ENCODE assay signal across 8 cellular contexts in the genomic region with DNA sequence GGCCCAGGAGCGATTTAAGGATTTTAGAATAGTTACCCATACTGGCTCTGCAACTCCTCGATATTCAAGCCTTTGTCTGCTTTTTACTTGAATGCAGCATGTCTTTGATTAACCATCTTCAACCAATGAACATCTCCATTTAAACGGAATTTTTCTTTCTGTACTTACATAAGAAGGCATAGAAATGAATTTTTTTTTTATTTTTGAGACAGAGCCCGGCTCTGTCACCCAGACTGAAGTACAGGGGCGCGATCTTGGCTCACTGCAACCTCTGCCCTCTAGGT. TPM values are rescaled to one million over a fixed set of nuclear protein-coding genes. Genes with fewer than 3 reads are reported as not detected.
DNase-seq lines count a peak whose midpoint lies in the region; ATAC-seq and TF ChIP-seq lines count a peak whose summit lies in the region.

No MANE protein-coding gene starts in this region.

- H3K4me3 Mint-ChIP-seq in HFFc6, result peak overlapping the region; percentile 97
- peak overlapping the region; percentile 91 for H3K4me3 Mint-ChIP-seq in activated T-helper 1 cell treated with anti-CD3 and anti-CD28 coated beads, Interleukin-12 subunit alpha, Interleukin-12 subunit beta, Interleukin-2, Interleukin-4 antibody, amounts not matched to agents 30 ng/mL and 10 ng/mL and 1 ng/mL, durations not matched to agents 14 hours and 24 hours and 36 hours

- H3K27me3 Mint-ChIP-seq in HFFc6 (ENCODE audit: insufficient read depth), result peaks cover 2% of the 10 kb centered on the region; the same call in 1 of the 2 replicates
- peaks cover 10% of the 10 kb centered on the region for H3K27me3 Mint-ChIP-seq in activated T-helper 1 cell treated with anti-CD3 and anti-CD28 coated beads, Interleukin-12 subunit alpha, Interleukin-12 subunit beta, Interleukin-2, Interleukin-4 antibody, amounts not matched to agents 30 ng/mL and 10 ng/mL and 1 ng/mL, durations not matched to agents 14 hours and 24 hours and 36 hours (ENCODE audit: insufficient read depth)

- TF ChIP-seq POLR2A in spleen (IDR thresholded peaks at IDR 0.05), result no peak

- H3K9me3 ChIP-seq in spleen, result no peaks in the 10 kb centered on the region

- H3K27ac Mint-ChIP-seq in HFFc6, result peak overlapping the region; percentile 99
- peak overlapping the region; percentile 100 for H3K27ac Mint-ChIP-seq in activated T-helper 1 cell treated with anti-CD3 and anti-CD28 coated beads, Interleukin-12 subunit alpha, Interleukin-12 subunit beta, Interleukin-2, Interleukin-4 antibody, amounts not matched to agents 30 ng/mL and 10 ng/mL and 1 ng/mL, durations not matched to agents 14 hours and 24 hours and 36 hours

- DNase-seq in HFFc6, result no peak
- DNase-seq in activated T-helper 1 cell treated with anti-CD3 and anti-CD28 coated beads, Interleukin-12 subunit alpha, Interleukin-12 subunit beta, Interleukin-2, Interleukin-4 antibody, amounts not matched to agents 30 ng/mL and 10 ng/mL and 1 ng/mL, durations not matched to agents 14 hours and 24 hours and 36 hours (ENCODE audit: low spot score), result no peak
- no peak for DNase-seq in spleen
- no peak for DNase-seq in hypothalamus (lab: John Stamatoyannopoulos, UW)
- no peak for DNase-seq in activated CD4-positive, alpha-beta T cell treated with anti-CD3 and anti-CD28 coated beads, Interleukin-2, amount 50 U/mL, for 48 hours

- intact Hi-C loops in activated T-helper 1 cell treated with anti-CD3 and anti-CD28 coated beads, Interleukin-12 subunit alpha, Interleukin-12 subunit beta, Interleukin-2, Interleukin-4 antibody, amounts not matched to agents 30 ng/mL and 10 ng/mL and 1 ng/mL, durations not matched to agents 14 hours and 24 hours and 36 hours (cut with micrococcal nuclease), result loop anchor here (1.0 to 10.0 kb wide), 12 partner anchors 22 to 1743 kb away; a partner anchor contains a TSS
- intact Hi-C loops in spleen (cut with DNase I; ENCODE audit: low total_unique reads), result no loop called here

- H3K27me3 ChIP-seq in spleen (replicated peaks in 1 of 7), result no peaks in the 10 kb centered on the region

- TF ChIP-seq CTCF in HFFc6 (IDR thresholded peaks at IDR 0.05) (no peak), spleen (IDR thresholded peaks at IDR 0.05 in 8 of 11, conservative IDR thresholded peaks at IDR 0.05 in 3 of 11) (no peak)

- H3K4me3 ChIP-seq in iPS-11a (ENCODE audit: low read depth, low read length), result peak overlapping the region; percentile 96
- peak overlapping the region; percentile 49 to 84 (median 71) for H3K4me3 ChIP-seq in spleen

- H3K36me3 Mint-ChIP-seq in HFFc6 (ENCODE audit: low read depth), result peaks cover 34% of the 10 kb centered on the region
- H3K36me3 Mint-ChIP-seq in activated T-helper 1 cell treated with anti-CD3 and anti-CD28 coated beads, Interleukin-12 subunit alpha, Interleukin-12 subunit beta, Interleukin-2, Interleukin-4 antibody, amounts not matched to agents 30 ng/mL and 10 ng/mL and 1 ng/mL, durations not matched to agents 14 hours and 24 hours and 36 hours (ENCODE audit: low read depth), result peaks cover 23% of the 10 kb centered on the region

- H3K27ac ChIP-seq in spleen, result peak overlapping the region; percentile 78 to 95 (median 90)

- peaks cover 38% of the 10 kb centered on the region for H3K4me1 Mint-ChIP-seq in HFFc6 (ENCODE audit: low read depth)
- H3K4me1 Mint-ChIP-seq in activated T-helper 1 cell treated with anti-CD3 and anti-CD28 coated beads, Interleukin-12 subunit alpha, Interleukin-12 subunit beta, Interleukin-2, Interleukin-4 antibody, amounts not matched to agents 30 ng/mL and 10 ng/mL and 1 ng/mL, durations not matched to agents 14 hours and 24 hours and 36 hours (ENCODE audit: low read depth), result peaks cover 42% of the 10 kb centered on the region

- peaks cover 19 to 40% (median 29%) of the 10 kb centered on the region in 6 donors for H3K4me1 ChIP-seq in spleen

- WGBS in spleen, 5 donors, result 39 to 60% (median 49%) methylated on average over 6 of the region's 6 CpGs

- ATAC-seq in HG03095 (IDR thresholded peaks at IDR 0.05; ENCODE audit: unreplicated experiment) (no peak), GM21360 (IDR thresholded peaks at IDR 0.05; ENCODE audit: unreplicated experiment) (no peak)

- H3K9me3 Mint-ChIP-seq in HFFc6, result no peaks in the 10 kb centered on the region; the same call in 1 of the 2 replicates
- peaks cover 7% of the 10 kb centered on the region for H3K9me3 Mint-ChIP-seq in activated T-helper 1 cell treated with anti-CD3 and anti-CD28 coated beads, Interleukin-12 subunit alpha, Interleukin-12 subunit beta, Interleukin-2, Interleukin-4 antibody, amounts not matched to agents 30 ng/mL and 10 ng/mL and 1 ng/mL, durations not matched to agents 14 hours and 24 hours and 36 hours

- H3K36me3 ChIP-seq in spleen, result peaks cover 0 to 8% (median 5%) of the 10 kb centered on the region in 6 donors

RNA-seq across cellular contexts. Expression of a gene that starts 0.8 kb away (rescaled TPM):
- total RNA-seq in HFFc6 (2021; fragmentation: NEBNext Ultra II Directional; extraction: Animal tissue kit (Norgen Biotek cat#: 25700)), result 10 to 100 TPM; 37.4 to 48.7 (median 42.0) TPM
- total RNA-seq in activated T-helper 1 cell treated with anti-CD3 and anti-CD28 coated beads, Interleukin-12 subunit alpha, Interleukin-12 subunit beta, Interleukin-2, Interleukin-4 antibody, amounts not matched to agents 30 ng/mL and 10 ng/mL and 1 ng/mL, durations not matched to agents 14 hours and 24 hours and 36 hours, result 37.2 and 47.2 TPM in 2 replicates
- 10 to 100 TPM; 13.9 to 30.0 (median 20.8) TPM for total RNA-seq in spleen
- 10 to 100 TPM in 1 of 3 donors, 1 to 10 TPM in 2; 8.5 to 10.8 (median 9.3) TPM for polyA plus RNA-seq in spleen

RNA-seq across cellular contexts. Expression of a gene that starts 41.5 kb away (rescaled TPM):
- not detected for total RNA-seq in HFFc6 (2021; fragmentation: NEBNext Ultra II Directional; extraction: Animal tissue kit (Norgen Biotek cat#: 25700))
- not detected in 2 replicates for total RNA-seq in activated T-helper 1 cell treated with anti-CD3 and anti-CD28 coated beads, Interleukin-12 subunit alpha, Interleukin-12 subunit beta, Interleukin-2, Interleukin-4 antibody, amounts not matched to agents 30 ng/mL and 10 ng/mL and 1 ng/mL, durations not matched to agents 14 hours and 24 hours and 36 hours
- under 1 TPM in 1 of 7 donors, not detected in 6; 0.14 TPM for total RNA-seq in spleen
- under 1 TPM in 1 of 3 donors, not detected in 2; 0.06 TPM for polyA plus RNA-seq in spleen
